Comparison of ENCODE assay signal across 8 cellular contexts in the genomic region with DNA sequence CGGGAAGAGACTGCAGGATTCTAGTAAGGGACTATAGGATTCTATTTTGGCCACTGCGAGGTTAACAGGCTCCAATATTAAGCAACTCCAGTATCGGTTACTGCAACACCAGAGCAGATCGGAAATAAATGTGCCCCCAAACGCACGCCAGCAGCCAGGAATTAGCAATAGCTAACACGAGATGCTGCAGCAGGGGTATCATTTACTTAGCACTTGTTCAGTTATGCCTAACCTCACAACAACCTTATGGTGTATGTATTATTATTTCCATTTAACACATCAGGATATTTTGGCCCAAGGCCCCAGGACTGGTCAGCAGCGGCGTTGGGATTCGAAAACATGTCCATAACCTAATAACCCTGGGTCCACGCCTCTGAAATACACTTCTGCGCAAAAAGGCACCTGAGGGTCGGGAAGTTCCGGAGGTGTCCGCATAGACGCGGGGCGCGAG. TPM values are rescaled to one million over a fixed set of nuclear protein-coding genes. Genes with fewer than 3 reads are reported as not detected.
DNase-seq lines count a peak whose midpoint lies in the region; ATAC-seq and TF ChIP-seq lines count a peak whose summit lies in the region.

No MANE protein-coding gene starts in this region.

- H3K36me3 ChIP-seq in endocrine pancreas (ENCODE audit: control insufficient read depth, insufficient read depth, low read length), result no peaks in the 10 kb centered on the region
- no peaks in the 10 kb centered on the region for H3K36me3 ChIP-seq in mucosa of descending colon (ENCODE audit: low read depth)
- H3K36me3 ChIP-seq in urinary bladder (ENCODE audit: insufficient read depth), result no peaks in the 10 kb centered on the region

- peaks cover 16% of the 10 kb centered on the region for H3K36me3 Mint-ChIP-seq in activated naive CD4-positive, alpha-beta T cell treated with anti-CD3 and anti-CD28 coated beads for 36 hours (ENCODE audit: low read depth)

- H3K9me3 Mint-ChIP-seq in activated naive CD4-positive, alpha-beta T cell treated with anti-CD3 and anti-CD28 coated beads for 36 hours, result no peaks in the 10 kb centered on the region

- H3K27me3 Mint-ChIP-seq in activated naive CD4-positive, alpha-beta T cell treated with anti-CD3 and anti-CD28 coated beads for 36 hours (ENCODE audit: low read depth), result no peaks in the 10 kb centered on the region

- H3K9me3 ChIP-seq in endocrine pancreas (ENCODE audit: control insufficient read depth, low read length) (no peaks in the 10 kb centered on the region), mucosa of descending colon (no peaks in the 10 kb centered on the region)

- peak; percentile 25 for DNase-seq in activated naive CD4-positive, alpha-beta T cell treated with anti-CD3 and anti-CD28 coated beads for 36 hours
- DNase-seq in activated naive CD4-positive, alpha-beta T cell treated with Interleukin-2 at 50 U/mL for 16 hours, result no peak
- DNase-seq in SKM-1 treated with dmso at 0.1 percent for 144 hours (lab: John Stamatoyannopoulos, UW; ENCODE audit: unreplicated experiment) (peak; percentile 58), mucosa of descending colon (no peak), NCI-H345 (lab: John Stamatoyannopoulos, UW) (no peak)

- CTCF ChIA-PET in activated naive CD4-positive, alpha-beta T cell treated with anti-CD3 and anti-CD28 coated beads for 36 hours (lab: Charles Lee), result interaction anchor here (0.6 to 1.4 kb wide), 2 partner anchors 16 to 82 kb away, joined by 3 to 5 read pairs; no protein-coding TSS in a partner anchor

- TF ChIP-seq CTCF in mucosa of descending colon (IDR thresholded peaks at IDR 0.05), result no peak

- no peaks in the 10 kb centered on the region for H3K27me3 ChIP-seq in endocrine pancreas (ENCODE audit: control insufficient read depth, insufficient read depth, low read length)

- H3K4me3 ChIP-seq in endocrine pancreas (ENCODE audit: control insufficient read depth, insufficient read depth, low read length) (peak overlapping the region; percentile 93), mucosa of descending colon (peak overlapping the region; percentile 86), urinary bladder (ENCODE audit: low read depth, low read length) (peak overlapping the region; percentile 86)

- ATAC-seq in HG03159 (IDR thresholded peaks at IDR 0.05; ENCODE audit: unreplicated experiment) (peak; percentile 3), mucosa of descending colon (peak; percentile 1)

- H3K4me1 ChIP-seq in endocrine pancreas (ENCODE audit: control insufficient read depth, insufficient read depth, low read length), result peaks cover 4% of the 10 kb centered on the region
- H3K4me1 ChIP-seq in mucosa of descending colon (ENCODE audit: low read depth), result peaks cover 16% of the 10 kb centered on the region
- peaks cover 4% of the 10 kb centered on the region for H3K4me1 ChIP-seq in urinary bladder (ENCODE audit: insufficient read depth)

- WGBS in urinary bladder, result under 1% methylated on average over 19 of the region's 19 CpGs

- H3K27ac Mint-ChIP-seq in activated naive CD4-positive, alpha-beta T cell treated with anti-CD3 and anti-CD28 coated beads for 36 hours, result peak overlapping the region; percentile 89

- peak overlapping the region; percentile 99 for H3K9ac ChIP-seq in endocrine pancreas (ENCODE audit: control insufficient read depth, insufficient read depth, low read length)

- intact Hi-C loops in activated naive CD4-positive, alpha-beta T cell treated with anti-CD3 and anti-CD28 coated beads for 36 hours (cut with micrococcal nuclease), result loop anchor here (1.0 to 10.0 kb wide), 10 partner anchors 60 to 551 kb away; a partner anchor contains a TSS
- intact Hi-C loops in mucosa of descending colon (cut with DNase I, micrococcal nuclease), result loop anchor here in 1 of 2 donors (10.0 kb wide), 1 partner anchor 81 kb away; no protein-coding TSS in a partner anchor

- H3K4me1 Mint-ChIP-seq in activated naive CD4-positive, alpha-beta T cell treated with anti-CD3 and anti-CD28 coated beads for 36 hours (ENCODE audit: low read depth), result peaks cover 32% of the 10 kb centered on the region

- H3K4me3 Mint-ChIP-seq in activated naive CD4-positive, alpha-beta T cell treated with anti-CD3 and anti-CD28 coated beads for 36 hours, result peak overlapping the region; percentile 98

- no peak overlapping the region for H3K27ac ChIP-seq in urinary bladder (ENCODE audit: low read depth)

RNA-seq across cellular contexts. Expression of a gene that starts 0.8 kb away (rescaled TPM):
- 10 to 100 TPM; 19.2 to 20.6 TPM for total RNA-seq in activated naive CD4-positive, alpha-beta T cell treated with anti-CD3 and anti-CD28 coated beads for 36 hours
- total RNA-seq in mucosa of descending colon (10 to 100 TPM; 44.3 to 57.9 (median 51.8) TPM), urinary bladder (22.8 TPM)
- 14.3 TPM for polyA plus RNA-seq in urinary bladder

Comparison
In these comparisons a context has a peak if more than half of its experiments do, and no peak if none do; other contexts are left out.
1. DNase-seq: peak in activated naive CD4-positive, alpha-beta T cell treated with anti-CD3 and anti-CD28 coated beads for 36 hours (single experiment) and SKM-1 treated with dmso at 0.1 percent for 144 hours (single experiment); none in activated naive CD4-positive, alpha-beta T cell treated with Interleukin-2 at 50 U/mL for 16 hours (single experiment), mucosa of descending colon (0 of 3) and NCI-H345 (single experiment).
2. Peak in every context shown above with its lines, with median percentiles within 50 percentile points of each other: H3K4me3 ChIP-seq.